ENCODE assay signal across 16 cellular contexts in genomic region chr17:80380068-80381061, GRCh38. TPM values are rescaled to one million over a fixed set of nuclear protein-coding genes. Genes with fewer than 3 reads are reported as not detected.
DNase-seq lines count a peak whose midpoint lies in the region; ATAC-seq and TF ChIP-seq lines count a peak whose summit lies in the region.
"Had no signal": no experiment of that assay in that cellular context is flagged by ENCODE, and none has a peak within 500 bp of the region (broad histone marks: within the 10 kb centered on the region; RNA-seq: fewer than 3 reads in every experiment).

No MANE protein-coding gene starts in this region.

- ATAC-seq in activated T-helper 17 cell treated with anti-CD3 and anti-CD28 coated beads, Interleukin-2, amount 50 U/mL, for 72 hours (replicated peaks), result no peak
- no peak for ATAC-seq in stimulated activated effector memory CD8-positive, alpha-beta T cell treated with anti-CD3 and anti-CD28 coated beads, Interleukin-12 subunit alpha, Interleukin-12 subunit beta, amount 100 ng/mL, for 72 hours
- ATAC-seq in GM18909 (IDR thresholded peaks at IDR 0.05; ENCODE audit: poor library complexity, unreplicated experiment), result no peak
- ATAC-seq: GM12878 had no signal

- peak overlapping the region; percentile 71 for H3K27ac Mint-ChIP-seq in activated T-cell treated with anti-CD3 and anti-CD28 coated beads, Interleukin-2, amount 50 U/mL, for 24 hours
- peak overlapping the region; percentile 77 for H3K27ac Mint-ChIP-seq in activated T-helper 17 cell treated with anti-CD3 and anti-CD28 coated beads, Interleukin-2, amount 50 U/mL, for 72 hours
- peak overlapping the region; percentile 26 for H3K27ac Mint-ChIP-seq in stimulated activated effector memory CD8-positive, alpha-beta T cell treated with anti-CD3 and anti-CD28 coated beads, Interleukin-12 subunit alpha, Interleukin-12 subunit beta, amount 100 ng/mL, for 72 hours
- peak overlapping the region in 2 of 7 donors; percentile 12 to 47 for H3K27ac Mint-ChIP-seq in CD14-positive monocyte
- H3K27ac Mint-ChIP-seq: B cell had no signal

- TF ChIP-seq CTCF in CD14-positive monocyte (IDR thresholded peaks at IDR 0.05), result no peak

- intact Hi-C loops in CD14-positive monocyte (cut with micrococcal nuclease), result no loop called here

- no peaks in the 10 kb centered on the region for H3K27me3 Mint-ChIP-seq in activated T-cell treated with anti-CD3 and anti-CD28 coated beads, Interleukin-2, amount 50 U/mL, for 24 hours
- no peaks in the 10 kb centered on the region for H3K27me3 Mint-ChIP-seq in activated T-helper 17 cell treated with anti-CD3 and anti-CD28 coated beads, Interleukin-2, amount 50 U/mL, for 72 hours
- no peaks in the 10 kb centered on the region for H3K27me3 Mint-ChIP-seq in CD14-positive monocyte (ENCODE audit: low read depth in 3 of 3)
- H3K27me3 Mint-ChIP-seq: B cell; CD4-positive, CD25-positive, alpha-beta regulatory T cell had no signal

- no peak for DNase-seq in activated T-cell treated with anti-CD3 and anti-CD28 coated beads, Interleukin-2, amount 50 U/mL, for 24 hours
- no peak for DNase-seq in activated T-cell treated with anti-CD3 and anti-CD28 coated beads, Interleukin-2, amount 50 U/mL, for 48 hours
- DNase-seq in mesenteric fat pad (ENCODE audit: low spot score), result peak; percentile 79
- no peak for DNase-seq in stimulated activated effector memory CD8-positive, alpha-beta T cell treated with anti-CD3 and anti-CD28 coated beads, Interleukin-12 subunit alpha, Interleukin-12 subunit beta, amount 100 ng/mL, for 72 hours (ENCODE audit: low spot score in 2 of 2)
- DNase-seq in DMS 273 treated with DMSO at 0.1 percent for 48 hours (lab: John Stamatoyannopoulos, UW), result no peak
- no peak for DNase-seq in CD14-positive monocyte (ENCODE audit: low spot score)
- DNase-seq: CD4-positive, CD25-positive, alpha-beta regulatory T cell; EL; KBM-7; NCI-H1105 treated with DMSO at 0.1 percent for 48 hours; NCI-H1694 treated with DMSO at 0.1 percent for 48 hours; SHP77 had no signal

- peaks cover 100% of the 10 kb centered on the region for H3K36me3 Mint-ChIP-seq in activated T-cell treated with anti-CD3 and anti-CD28 coated beads, Interleukin-2, amount 50 U/mL, for 24 hours (ENCODE audit: low read depth)
- H3K36me3 Mint-ChIP-seq in activated T-helper 17 cell treated with anti-CD3 and anti-CD28 coated beads, Interleukin-2, amount 50 U/mL, for 72 hours (ENCODE audit: low read depth), result peaks cover 100% of the 10 kb centered on the region
- peaks cover 100% of the 10 kb centered on the region for H3K36me3 Mint-ChIP-seq in stimulated activated effector memory CD8-positive, alpha-beta T cell treated with anti-CD3 and anti-CD28 coated beads, Interleukin-12 subunit alpha, Interleukin-12 subunit beta, amount 100 ng/mL, for 72 hours
- peaks cover 97 to 100% of the 10 kb centered on the region in 2 donors for H3K36me3 Mint-ChIP-seq in CD14-positive monocyte

- no peaks in the 10 kb centered on the region for H3K4me1 Mint-ChIP-seq in activated T-cell treated with anti-CD3 and anti-CD28 coated beads, Interleukin-2, amount 50 U/mL, for 24 hours (ENCODE audit: low read depth)
- peaks cover 4% of the 10 kb centered on the region for H3K4me1 Mint-ChIP-seq in activated T-helper 17 cell treated with anti-CD3 and anti-CD28 coated beads, Interleukin-2, amount 50 U/mL, for 72 hours
- H3K4me1 Mint-ChIP-seq in stimulated activated effector memory CD8-positive, alpha-beta T cell treated with anti-CD3 and anti-CD28 coated beads, Interleukin-12 subunit alpha, Interleukin-12 subunit beta, amount 100 ng/mL, for 72 hours, result peaks cover 8% of the 10 kb centered on the region
- H3K4me1 Mint-ChIP-seq in CD14-positive monocyte, result no peaks in the 10 kb centered on the region
- H3K4me1 Mint-ChIP-seq: B cell had no signal

- no peak overlapping the region for H3K4me3 Mint-ChIP-seq in activated T-cell treated with anti-CD3 and anti-CD28 coated beads, Interleukin-2, amount 50 U/mL, for 24 hours
- no peak overlapping the region for H3K4me3 Mint-ChIP-seq in activated T-helper 17 cell treated with anti-CD3 and anti-CD28 coated beads, Interleukin-2, amount 50 U/mL, for 72 hours
- H3K4me3 Mint-ChIP-seq in stimulated activated effector memory CD8-positive, alpha-beta T cell treated with anti-CD3 and anti-CD28 coated beads, Interleukin-12 subunit alpha, Interleukin-12 subunit beta, amount 100 ng/mL, for 72 hours, result no peak overlapping the region
- H3K4me3 Mint-ChIP-seq in CD14-positive monocyte, result no peak overlapping the region
- H3K4me3 Mint-ChIP-seq: B cell; CD4-positive, CD25-positive, alpha-beta regulatory T cell had no signal

- no peaks in the 10 kb centered on the region for H3K9me3 Mint-ChIP-seq in activated T-cell treated with anti-CD3 and anti-CD28 coated beads, Interleukin-2, amount 50 U/mL, for 24 hours
- no peaks in the 10 kb centered on the region for H3K9me3 Mint-ChIP-seq in activated T-helper 17 cell treated with anti-CD3 and anti-CD28 coated beads, Interleukin-2, amount 50 U/mL, for 72 hours
- H3K9me3 Mint-ChIP-seq in stimulated activated effector memory CD8-positive, alpha-beta T cell treated with anti-CD3 and anti-CD28 coated beads, Interleukin-12 subunit alpha, Interleukin-12 subunit beta, amount 100 ng/mL, for 72 hours, result no peaks in the 10 kb centered on the region
- H3K9me3 Mint-ChIP-seq in CD14-positive monocyte, result no peaks in the 10 kb centered on the region

RNA-seq across cellular contexts. Expression of gene ENDOV, which starts 34.6 kb away (rescaled TPM):
- 10 to 100 TPM in 1 of 2 donors, 1 to 10 TPM in 1; 9.7 to 20.1 TPM for total RNA-seq in activated T-helper 17 cell treated with anti-CD3 and anti-CD28 coated beads, Interleukin-2, amount 50 U/mL, for 72 hours
- 10.5 TPM for total RNA-seq in mesenteric fat pad
- 10 to 100 TPM; 10.4 to 13.3 TPM for polyA plus RNA-seq in CD14-positive monocyte
